Comparison of ENCODE assay signal across 8 cellular contexts in genomic region chr6:31729515-31729978, GRCh38. TPM values are rescaled to one million over a fixed set of nuclear protein-coding genes. Genes with fewer than 3 reads are reported as not detected.
DNase-seq lines count a peak whose midpoint lies in the region; ATAC-seq, FAIRE-seq and TF ChIP-seq lines count a peak whose summit lies in the region.

No MANE protein-coding gene starts in this region.

- no peak for TF ChIP-seq CTCF in endothelial cell (IDR thresholded peaks at IDR 0.05; ENCODE audit: unreplicated experiment)

- H3K9me3 Mint-ChIP-seq in endothelial cell (ENCODE audit: unreplicated experiment) = no peaks in the 10 kb centered on the region

- peak overlapping the region; percentile 98 for H3K4me3 Mint-ChIP-seq in endothelial cell (ENCODE audit: unreplicated experiment)

- H3K27ac Mint-ChIP-seq in endothelial cell (ENCODE audit: unreplicated experiment) = peak overlapping the region; percentile 91

- H3K27me3 Mint-ChIP-seq in endothelial cell (ENCODE audit: unreplicated experiment) = peaks cover 14% of the 10 kb centered on the region

- DNase-seq in NCI-H774 (lab: John Stamatoyannopoulos, UW) (peak; percentile 65), endothelial cell (ENCODE audit: low spot score) (peak; percentile 72), mesenteric fat pad (ENCODE audit: low spot score) (peak; percentile 93)
- peak; percentile 60 for DNase-seq in activated CD8-positive, alpha-beta memory T cell treated with anti-CD3 and anti-CD28 coated beads, Interleukin-2, amount 50 U/mL, for 1 hour (ENCODE audit: extremely low read depth)
- DNase-seq in stimulated activated CD8-positive, alpha-beta memory T cell treated with anti-CD3 and anti-CD28 coated beads, Interleukin-12 subunit alpha, Interleukin-12 subunit beta, amount 100 ng/mL, for 4 hours (ENCODE audit: low read depth) = peak; percentile 65

- peaks cover 43% of the 10 kb centered on the region for H3K36me3 Mint-ChIP-seq in endothelial cell (ENCODE audit: low read depth, unreplicated experiment)

- peaks cover 44% of the 10 kb centered on the region for H3K4me1 Mint-ChIP-seq in endothelial cell (ENCODE audit: unreplicated experiment)

- ATAC-seq in HG02938 (IDR thresholded peaks at IDR 0.05; ENCODE audit: unreplicated experiment) (peak; percentile 45), HG03457 (IDR thresholded peaks at IDR 0.05; ENCODE audit: unreplicated experiment) (no peak)

- peak; percentile 3 for FAIRE-seq in G401.6 (lab: Jason Lieb, UNC)

RNA-seq across cellular contexts. Expression of gene DDAH2, which starts 0.4 kb away (rescaled TPM):
- 145 TPM for total RNA-seq in endothelial cell (ENCODE audit: unreplicated experiment)
- 123 TPM for total RNA-seq in mesenteric fat pad

RNA-seq across cellular contexts. Expression of gene MPIG6B, which starts 6.4 kb away (rescaled TPM):
- total RNA-seq in endothelial cell (ENCODE audit: unreplicated experiment) = not detected
- not detected for total RNA-seq in mesenteric fat pad

RNA-seq across cellular contexts. Expression of gene CLIC1, which starts 6.8 kb away (rescaled TPM):
- total RNA-seq in endothelial cell (ENCODE audit: unreplicated experiment) = 420 TPM
- total RNA-seq in mesenteric fat pad = 408 TPM

RNA-seq across cellular contexts. Expression of gene LY6G6C, which starts 8.0 kb away (rescaled TPM):
- total RNA-seq in endothelial cell (ENCODE audit: unreplicated experiment) = 0.28 TPM
- total RNA-seq in mesenteric fat pad = not detected

RNA-seq across cellular contexts. Expression of gene MSH5, which starts 10.3 kb away (rescaled TPM):
- total RNA-seq in endothelial cell (ENCODE audit: unreplicated experiment) (16.1 TPM), mesenteric fat pad (14.8 TPM)
